23 cellular contexts compared by ENCODE assay signal in the genomic region with DNA sequence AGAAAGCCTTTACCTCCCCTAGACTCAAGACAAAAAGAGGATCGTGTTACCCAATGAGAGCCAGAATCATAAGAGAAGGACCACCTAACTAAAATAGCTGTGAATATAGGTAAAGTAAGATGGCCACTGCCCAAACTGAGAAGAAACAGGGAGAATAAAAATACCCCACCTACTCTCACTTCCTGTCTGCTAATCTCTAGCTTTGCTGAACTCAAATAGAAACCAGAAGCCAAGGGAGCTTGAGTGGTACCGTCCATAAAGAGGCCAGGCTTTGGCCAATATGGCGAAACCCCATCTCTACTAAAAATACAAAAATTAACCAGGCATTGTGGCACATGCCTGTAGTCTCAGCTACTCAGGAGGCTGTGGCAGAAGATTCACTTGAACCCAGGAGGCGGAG.
DNase-seq lines count a peak whose midpoint lies in the region; ATAC-seq lines count a peak whose summit lies in the region.
"Had no signal": no experiment of that assay in that cellular context is flagged by ENCODE, and none has a peak within 500 bp of the region (broad histone marks: within the 10 kb centered on the region; RNA-seq: fewer than 3 reads in every experiment).

No MANE protein-coding gene starts in this region.

- DNase-seq in KG1 (lab: John Stamatoyannopoulos, UW) (no peak), NCI-H82 treated with DMSO at 0.1 percent for 48 hours (lab: John Stamatoyannopoulos, UW; ENCODE audit: unreplicated experiment) (no peak), NCI-H1092 treated with DMSO at 0.1 percent for 48 hours (lab: John Stamatoyannopoulos, UW) (no peak)
- DNase-seq in activated T-helper 1 cell treated with anti-CD3 and anti-CD28 coated beads, Interleukin-12 subunit alpha, Interleukin-12 subunit beta, Interleukin-2, Interleukin-4 antibody, amounts not matched to agents 30 ng/mL and 10 ng/mL and 1 ng/mL, durations not matched to agents 14 hours and 24 hours and 36 hours (ENCODE audit: low spot score) = no peak
- DNase-seq: activated CD4-positive, alpha-beta T cell treated with anti-CD3 and anti-CD28 coated beads for 48 hours; activated naive CD8-positive, alpha-beta T cell treated with anti-CD3 and anti-CD28 coated beads for 36 hours; erythroblast; foreskin keratinocyte; immature natural killer cell; mesendoderm; NCI-H187; NCI-H748 treated with DMSO at 0.1 percent for 48 hours; occipital lobe; Peyer's patch; SJCRH30; T-helper 1 cell had no signal

- intact Hi-C loops in activated T-helper 1 cell treated with anti-CD3 and anti-CD28 coated beads, Interleukin-12 subunit alpha, Interleukin-12 subunit beta, Interleukin-2, Interleukin-4 antibody, amounts not matched to agents 30 ng/mL and 10 ng/mL and 1 ng/mL, durations not matched to agents 14 hours and 24 hours and 36 hours (cut with micrococcal nuclease) = no loop called here

- H3K27me3 Mint-ChIP-seq in activated T-helper 17 cell treated with anti-CD3 and anti-CD28 coated beads, Interleukin-2, amount 50 U/mL, for 72 hours = peaks cover 17% of the 10 kb centered on the region
- H3K27me3 Mint-ChIP-seq in activated T-helper 1 cell treated with anti-CD3 and anti-CD28 coated beads, Interleukin-12 subunit alpha, Interleukin-12 subunit beta, Interleukin-2, Interleukin-4 antibody, amounts not matched to agents 30 ng/mL and 10 ng/mL and 1 ng/mL, durations not matched to agents 14 hours and 24 hours and 36 hours (ENCODE audit: insufficient read depth) = peaks cover 1% of the 10 kb centered on the region

- H3K4me3 Mint-ChIP-seq in activated T-helper 17 cell treated with anti-CD3 and anti-CD28 coated beads, Interleukin-2, amount 50 U/mL, for 72 hours = no peak overlapping the region
- no peak overlapping the region for H3K4me3 Mint-ChIP-seq in activated T-helper 1 cell treated with anti-CD3 and anti-CD28 coated beads, Interleukin-12 subunit alpha, Interleukin-12 subunit beta, Interleukin-2, Interleukin-4 antibody, amounts not matched to agents 30 ng/mL and 10 ng/mL and 1 ng/mL, durations not matched to agents 14 hours and 24 hours and 36 hours
- H3K4me3 Mint-ChIP-seq: activated naive CD8-positive, alpha-beta T cell treated with anti-CD3 and anti-CD28 coated beads for 36 hours; central memory CD8-positive, alpha-beta T cell; immature natural killer cell; stimulated activated naive CD8-positive, alpha-beta T cell treated with anti-CD3 and anti-CD28 coated beads, Interleukin-15, Interleukin-2, amounts not matched to agents 100 ng/mL and 50 ng/mL, for 24 hours had no signal

- no peaks in the 10 kb centered on the region for H3K9me3 Mint-ChIP-seq in activated T-helper 17 cell treated with anti-CD3 and anti-CD28 coated beads, Interleukin-2, amount 50 U/mL, for 72 hours
- H3K9me3 Mint-ChIP-seq in activated T-helper 1 cell treated with anti-CD3 and anti-CD28 coated beads, Interleukin-12 subunit alpha, Interleukin-12 subunit beta, Interleukin-2, Interleukin-4 antibody, amounts not matched to agents 30 ng/mL and 10 ng/mL and 1 ng/mL, durations not matched to agents 14 hours and 24 hours and 36 hours = peaks cover 2% of the 10 kb centered on the region
- H3K9me3 Mint-ChIP-seq: activated naive CD8-positive, alpha-beta T cell treated with anti-CD3 and anti-CD28 coated beads for 36 hours; stimulated activated naive CD8-positive, alpha-beta T cell treated with anti-CD3 and anti-CD28 coated beads, Interleukin-15, Interleukin-2, amounts not matched to agents 100 ng/mL and 50 ng/mL, for 24 hours had no signal

- no peaks in the 10 kb centered on the region for H3K36me3 Mint-ChIP-seq in activated T-helper 17 cell treated with anti-CD3 and anti-CD28 coated beads, Interleukin-2, amount 50 U/mL, for 72 hours (ENCODE audit: low read depth)
- no peaks in the 10 kb centered on the region for H3K36me3 Mint-ChIP-seq in activated T-helper 1 cell treated with anti-CD3 and anti-CD28 coated beads, Interleukin-12 subunit alpha, Interleukin-12 subunit beta, Interleukin-2, Interleukin-4 antibody, amounts not matched to agents 30 ng/mL and 10 ng/mL and 1 ng/mL, durations not matched to agents 14 hours and 24 hours and 36 hours (ENCODE audit: low read depth)
- H3K36me3 Mint-ChIP-seq: activated naive CD8-positive, alpha-beta T cell treated with anti-CD3 and anti-CD28 coated beads for 36 hours; immature natural killer cell had no signal

- peak; percentile 72 for ATAC-seq in GM18519 (IDR thresholded peaks at IDR 0.05; ENCODE audit: low FRiP score, unreplicated experiment)
- peak; percentile 40 for ATAC-seq in GM21786 (IDR thresholded peaks at IDR 0.05; ENCODE audit: unreplicated experiment)
- peak; percentile 78 for ATAC-seq in HG03520 (IDR thresholded peaks at IDR 0.05; ENCODE audit: unreplicated experiment)
- ATAC-seq in activated T-helper 17 cell treated with anti-CD3 and anti-CD28 coated beads, Interleukin-2, amount 50 U/mL, for 72 hours (replicated peaks) = peak; percentile 32
- ATAC-seq: foreskin keratinocyte, left lobe of liver had no signal

- no peak overlapping the region for H3K27ac Mint-ChIP-seq in activated T-helper 17 cell treated with anti-CD3 and anti-CD28 coated beads, Interleukin-2, amount 50 U/mL, for 72 hours
- no peak overlapping the region for H3K27ac Mint-ChIP-seq in activated T-helper 1 cell treated with anti-CD3 and anti-CD28 coated beads, Interleukin-12 subunit alpha, Interleukin-12 subunit beta, Interleukin-2, Interleukin-4 antibody, amounts not matched to agents 30 ng/mL and 10 ng/mL and 1 ng/mL, durations not matched to agents 14 hours and 24 hours and 36 hours
- H3K27ac Mint-ChIP-seq: activated naive CD8-positive, alpha-beta T cell treated with anti-CD3 and anti-CD28 coated beads for 36 hours; immature natural killer cell; stimulated activated naive CD8-positive, alpha-beta T cell treated with anti-CD3 and anti-CD28 coated beads, Interleukin-15, Interleukin-2, amounts not matched to agents 100 ng/mL and 50 ng/mL, for 24 hours had no signal

- no peaks in the 10 kb centered on the region for H3K4me1 Mint-ChIP-seq in activated T-helper 17 cell treated with anti-CD3 and anti-CD28 coated beads, Interleukin-2, amount 50 U/mL, for 72 hours
- H3K4me1 Mint-ChIP-seq in activated T-helper 1 cell treated with anti-CD3 and anti-CD28 coated beads, Interleukin-12 subunit alpha, Interleukin-12 subunit beta, Interleukin-2, Interleukin-4 antibody, amounts not matched to agents 30 ng/mL and 10 ng/mL and 1 ng/mL, durations not matched to agents 14 hours and 24 hours and 36 hours (ENCODE audit: low read depth) = no peaks in the 10 kb centered on the region
- H3K4me1 Mint-ChIP-seq: central memory CD8-positive, alpha-beta T cell; immature natural killer cell had no signal
